In the genomic region with DNA sequence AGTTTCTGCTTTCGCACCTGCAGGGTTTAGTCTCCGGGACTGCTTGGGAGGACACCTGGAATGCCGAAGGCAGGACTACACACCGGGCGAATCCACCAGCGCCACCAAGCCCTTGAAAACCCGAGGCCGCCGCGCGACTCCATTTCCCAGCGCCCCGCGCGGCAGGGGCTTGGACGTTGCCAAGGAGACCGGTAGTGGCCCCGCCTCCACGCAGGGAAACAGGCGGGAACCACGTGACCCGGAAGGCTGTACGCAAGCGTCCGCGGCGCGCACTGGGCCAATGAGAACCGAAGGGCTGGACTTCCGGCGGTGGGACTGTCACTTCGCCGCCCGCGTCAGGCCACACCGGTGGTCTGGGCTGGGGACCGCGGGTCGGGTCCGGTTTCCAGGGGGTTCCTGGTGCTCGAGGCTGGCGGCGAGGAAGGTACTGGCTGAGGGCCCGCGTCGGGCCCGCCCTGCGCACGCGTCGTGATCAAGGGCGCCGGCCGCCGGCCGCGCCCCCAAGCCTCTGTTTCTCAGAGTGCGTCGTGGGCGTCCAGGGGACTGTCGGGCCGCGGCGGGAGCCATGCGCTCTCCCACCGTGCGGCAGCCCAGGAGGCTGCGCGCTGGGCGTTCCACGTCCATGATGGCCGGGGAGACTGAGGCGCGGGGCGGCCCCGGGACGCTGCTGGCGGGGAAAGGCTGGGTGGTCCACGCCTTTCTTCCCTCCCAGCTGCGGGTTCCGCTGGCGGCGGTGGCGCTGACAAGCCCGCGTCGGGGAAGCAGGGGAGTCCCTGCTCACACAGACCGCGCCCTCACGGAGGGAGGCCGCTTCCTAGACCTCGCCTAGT, we compare ENCODE assay signal across 8 cellular contexts. TPM values are rescaled to one million over a fixed set of nuclear protein-coding genes. Genes with fewer than 3 reads are reported as not detected.
DNase-seq lines count a peak whose midpoint lies in the region; ATAC-seq, FAIRE-seq and TF ChIP-seq lines count a peak whose summit lies in the region.

A gene (plus strand): TSS at position 321 of the 830 bp plus-strand sequence. CDS start 2,106 bp downstream, outside the sequence.

- H3K27me3 ChIP-seq in BE2C, result no peaks in the 10 kb centered on the region

- no peaks in the 10 kb centered on the region for H3K4me1 ChIP-seq in BE2C

- H3K36me3 ChIP-seq in BE2C, result peaks cover 14% of the 10 kb centered on the region

- peak; percentile 78 for ATAC-seq in HG03457 (IDR thresholded peaks at IDR 0.05; ENCODE audit: unreplicated experiment)
- peak; percentile 98 for ATAC-seq in left colon

- peak within 1 kb of the TSS; percentile 85 for H3K4me3 ChIP-seq in BE2C (ENCODE audit: low read depth, low read length)

- peak; percentile 99 for FAIRE-seq in GM19239 (lab: Jason Lieb, UNC)

- DNase-seq in BE2C (peak; percentile 99), GM19239 (ENCODE audit: insufficient read length, low spot score) (peak; percentile 96), NCI-H524 treated with DMSO at 0.1 percent for 48 hours (lab: John Stamatoyannopoulos, UW) (peak; percentile 79), left colon (peak; percentile 97 to 100)
- DNase-seq in activated CD4-positive, alpha-beta T cell treated with anti-CD3 and anti-CD28 coated beads for 4 hours, result peak; percentile 97
- peak; percentile 97 for DNase-seq in stimulated activated CD4-positive, alpha-beta T cell treated with anti-CD3 and anti-CD28 coated beads, Interleukin-1b, Interleukin-23, amount 100 ng/mL, for 48 hours

- intact Hi-C loops in left colon (cut with DNase I, micrococcal nuclease), result no loop called here

- H3K9me3 ChIP-seq in BE2C, result no peaks in the 10 kb centered on the region

- TF ChIP-seq CTCF in BE2C (IDR thresholded peaks at IDR 0.05; ENCODE audit: low read depth, low read length), result no peak

- H3K27ac ChIP-seq in cingulate gyrus (ENCODE audit: low read depth, low read length), result peak within 1 kb of the TSS; percentile 47

RNA-seq across cellular contexts. Expression of the gene that starts here (rescaled TPM):
- polyA plus RNA-seq in BE2C (2012; ENCODE audit: insufficient read depth, insufficient read length, low read depth), result 15.0 TPM
- total RNA-seq in left colon, result 10 to 100 TPM; 11.6 to 14.0 TPM

Comparison
In these comparisons a context has a peak if more than half of its experiments do, and no peak if none do; other contexts are left out.
1. Peak in every context shown above with its lines: DNase-seq, ATAC-seq, H3K4me3 ChIP-seq and H3K27ac ChIP-seq.